ENCODE assay signal across 8 cellular contexts in the genomic region with DNA sequence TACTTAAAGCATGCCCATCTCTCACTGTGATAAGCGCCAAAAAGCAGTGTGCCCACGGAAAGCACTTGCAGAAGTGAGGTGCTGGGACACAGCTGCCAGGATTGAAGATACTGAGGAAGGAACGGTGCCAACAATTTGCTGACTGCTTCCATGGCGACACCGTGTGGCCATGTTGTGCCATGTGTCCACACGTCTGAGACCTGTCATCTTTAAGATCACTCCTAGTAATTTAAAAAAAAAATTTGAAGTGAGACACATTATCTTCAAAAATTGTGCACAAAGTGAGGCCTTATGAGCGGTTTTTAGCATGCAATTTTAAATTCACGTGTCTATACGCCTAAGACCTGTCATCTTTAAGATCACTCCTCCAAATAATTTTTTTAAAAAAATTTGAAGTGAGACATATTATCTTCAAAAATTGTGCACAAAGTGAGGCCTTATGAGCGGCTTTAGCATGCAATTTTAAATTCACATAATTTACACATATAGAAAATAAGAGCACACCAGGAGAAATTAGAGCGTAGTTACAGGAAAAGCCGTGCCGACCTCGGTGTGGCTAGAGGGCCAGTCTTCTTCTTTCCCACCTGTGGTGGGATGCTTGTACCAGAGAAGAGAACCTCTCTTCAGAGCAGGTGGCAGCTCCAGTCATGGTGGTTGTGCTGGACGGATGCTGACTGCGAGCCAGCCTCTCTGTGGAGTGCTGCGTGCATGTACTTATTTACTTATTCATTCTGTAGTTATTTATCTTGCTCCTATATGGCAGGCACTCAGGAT. TPM values are rescaled to one million over a fixed set of nuclear protein-coding genes. Genes with fewer than 3 reads are reported as not detected.
A peak's percentile ranks its signal among the peaks of the same experiment; 100 is the strongest.
DNase-seq lines count a peak whose midpoint lies in the region; ATAC-seq and TF ChIP-seq lines count a peak whose summit lies in the region.

No MANE protein-coding gene starts in this region.

- no peaks in the 10 kb centered on the region for H3K9me3 ChIP-seq in SU-DHL-6 (ENCODE audit: insufficient read depth, low read length)

- no peaks in the 10 kb centered on the region for H3K79me2 ChIP-seq in SU-DHL-6 (ENCODE audit: insufficient read depth, low read length)

- H3F3A ChIP-seq in SU-DHL-6 (ENCODE audit: insufficient read depth): no peaks in the 10 kb centered on the region

- H3K27me3 ChIP-seq in SU-DHL-6 (ENCODE audit: low read length) (no peaks in the 10 kb centered on the region), brain microvascular endothelial cell (replicated peaks) (peaks cover 14% of the 10 kb centered on the region)

- H2AFZ ChIP-seq in SU-DHL-6 (ENCODE audit: low read depth, low read length, severe bottlenecking): no peak overlapping the region

- H3K36me3 ChIP-seq in SU-DHL-6 (ENCODE audit: low read length): no peaks in the 10 kb centered on the region
- H3K36me3 ChIP-seq in brain microvascular endothelial cell (replicated peaks): no peaks in the 10 kb centered on the region

- no peak overlapping the region for H3K4me3 ChIP-seq in SU-DHL-6 (ENCODE audit: insufficient read depth, low read length, poor library complexity, severe bottlenecking)
- H3K4me3 ChIP-seq in brain microvascular endothelial cell (ENCODE audit: low read depth, low read length): no peak overlapping the region

- no peak overlapping the region for H3K9ac ChIP-seq in SU-DHL-6 (ENCODE audit: low read length)

- ATAC-seq in GM21515 (IDR thresholded peaks at IDR 0.05; ENCODE audit: unreplicated experiment) (no peak), HG03097 (IDR thresholded peaks at IDR 0.05; ENCODE audit: low FRiP score, unreplicated experiment) (no peak)

- peak; percentile 66 for DNase-seq in Daoy (ENCODE audit: low read depth)
- peak; percentile 69 to 75 for DNase-seq in Kasumi-1 (lab: John Stamatoyannopoulos, UW)
- DNase-seq in brain microvascular endothelial cell: peak; percentile 35
- peak; percentile 50 for DNase-seq in kidney tubule cell (ENCODE audit: low spot score)
- DNase-seq in stimulated activated CD8-positive, alpha-beta memory T cell treated with anti-CD3 and anti-CD28 coated beads, Interleukin-12 subunit alpha, Interleukin-12 subunit beta, amount 100 ng/mL, for 1 hour (ENCODE audit: low read depth): peak; percentile 20

- no peak overlapping the region for H3K4me2 ChIP-seq in SU-DHL-6 (ENCODE audit: low read depth, low read length, poor library complexity, severe bottlenecking)

- TF ChIP-seq CTCF in SU-DHL-6 (IDR thresholded peaks at IDR 0.05; ENCODE audit: insufficient read depth, low read length, poor library complexity, severe bottlenecking): peak; percentile 78
- TF ChIP-seq CTCF in brain microvascular endothelial cell (IDR thresholded peaks at IDR 0.05; ENCODE audit: low read depth, low read length, missing control alignments): peak; percentile 79

- H3K9me2 ChIP-seq in SU-DHL-6 (replicated peaks; ENCODE audit: insufficient read depth, low read length): no peaks in the 10 kb centered on the region

- H4K20me1 ChIP-seq in SU-DHL-6 (ENCODE audit: low read depth, low read length): no peaks in the 10 kb centered on the region

- in situ Hi-C loops in brain microvascular endothelial cell (cut with HindIII; ENCODE audit: low pct_ligation_motif_present, low sequenced_read_pairs): no loop called here

- no peak overlapping the region for H3K27ac ChIP-seq in SU-DHL-6 (ENCODE audit: low read depth, low read length)
- H3K27ac ChIP-seq in brain microvascular endothelial cell: no peak overlapping the region

RNA-seq across cellular contexts. Expression of a gene that starts 21.4 kb away (rescaled TPM):
- 10.2 and 24.6 TPM in 2 replicates for total RNA-seq in Daoy (2014; rRNA removed; shearing (Covaris generic))

Comparison
In these comparisons a context has a peak if more than half of its experiments do, and no peak if none do; other contexts are left out.
1. DNase-seq: peak in every context shown above with its lines; median percentile 72 in Kasumi-1; 66 in Daoy; 50 in kidney tubule cell; 35 in brain microvascular endothelial cell; 20 in stimulated activated CD8-positive, alpha-beta memory T cell treated with anti-CD3 and anti-CD28 coated beads, Interleukin-12 subunit alpha, Interleukin-12 subunit beta, amount 100 ng/mL, for 1 hour.